In the genomic region with DNA sequence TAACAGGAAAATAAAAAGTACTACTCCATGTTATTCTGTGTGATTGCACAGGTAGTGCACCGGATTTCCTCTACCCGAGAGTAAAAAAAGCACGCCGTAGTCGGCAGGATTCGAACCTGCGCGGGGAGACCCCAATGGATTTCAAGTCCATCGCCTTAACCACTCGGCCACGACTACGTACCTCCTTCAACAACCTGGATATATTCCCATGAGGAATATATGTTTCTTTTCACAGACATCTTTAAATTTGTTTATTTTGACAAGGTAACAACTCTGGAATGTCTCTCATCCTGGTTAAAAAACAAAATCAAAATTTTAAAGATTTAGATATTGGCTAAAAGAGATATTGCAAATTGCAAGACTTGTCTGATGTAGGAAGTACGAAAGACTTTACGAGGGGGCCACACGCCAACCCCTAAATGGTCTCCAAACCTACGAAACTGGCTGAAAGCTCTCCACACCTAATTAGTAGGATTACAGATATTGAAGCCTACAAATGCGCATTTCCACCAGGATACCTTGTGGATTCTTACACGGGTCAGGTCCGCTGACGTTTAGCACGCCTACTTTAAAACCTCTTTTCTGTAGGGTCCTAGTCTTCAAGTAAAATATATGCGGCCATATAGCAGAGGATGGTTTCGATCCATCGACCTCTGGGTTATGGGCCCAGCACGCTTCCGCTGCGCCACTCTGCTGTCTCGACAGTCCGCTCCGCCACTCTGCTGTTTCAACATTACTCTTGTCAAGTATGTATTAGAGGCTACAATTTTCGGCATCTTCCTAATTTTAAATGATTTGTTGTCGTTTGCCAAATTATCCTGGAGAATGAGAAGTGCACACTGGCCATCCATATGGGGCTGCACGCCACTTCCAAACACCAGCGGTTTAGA, we compare ENCODE assay signal across 8 cellular contexts. TPM values are rescaled to one million over a fixed set of nuclear protein-coding genes. Genes with fewer than 3 reads are reported as not detected.
DNase-seq lines count a peak whose midpoint lies in the region; ATAC-seq and TF ChIP-seq lines count a peak whose summit lies in the region.

No MANE protein-coding gene starts in this region.

- CTCF ChIA-PET in activated naive CD4-positive, alpha-beta T cell treated with anti-CD3 and anti-CD28 coated beads for 36 hours (lab: Charles Lee), result no interaction called here

- DNase-seq in AG20443 (ENCODE audit: low spot score) (peak; percentile 39), M059J (ENCODE audit: low read depth) (peak; percentile 96), SK-N-DZ (ENCODE audit: low spot score) (peak; percentile 83), globus pallidus (ENCODE audit: low spot score) (peak; percentile 81), osteocyte (ENCODE audit: extremely low spot score, unreplicated experiment) (peak; percentile 89)
- peak; percentile 95 for DNase-seq in activated naive CD4-positive, alpha-beta T cell treated with anti-CD3 and anti-CD28 coated beads for 36 hours

- H3K27me3 Mint-ChIP-seq in activated naive CD4-positive, alpha-beta T cell treated with anti-CD3 and anti-CD28 coated beads for 36 hours (ENCODE audit: low read depth), result no peaks in the 10 kb centered on the region
- no peaks in the 10 kb centered on the region for H3K27me3 Mint-ChIP-seq in osteocyte (ENCODE audit: unreplicated experiment)

- TF ChIP-seq CTCF in osteocyte (IDR thresholded peaks at IDR 0.05), result no peak

- peaks cover 28% of the 10 kb centered on the region for H3K4me1 Mint-ChIP-seq in activated naive CD4-positive, alpha-beta T cell treated with anti-CD3 and anti-CD28 coated beads for 36 hours (ENCODE audit: low read depth)
- peaks cover 33% of the 10 kb centered on the region for H3K4me1 Mint-ChIP-seq in osteocyte (ENCODE audit: unreplicated experiment)

- H3K27ac ChIP-seq in thymus (ENCODE audit: low read depth), result peak overlapping the region; percentile 79

- no peaks in the 10 kb centered on the region for H3K4me1 ChIP-seq in thymus (ENCODE audit: control insufficient read depth, insufficient read depth, low read length)

- peak overlapping the region; percentile 70 for H3K4me3 ChIP-seq in thymus (ENCODE audit: low read length)

- H3K4me3 Mint-ChIP-seq in activated naive CD4-positive, alpha-beta T cell treated with anti-CD3 and anti-CD28 coated beads for 36 hours, result peak overlapping the region; percentile 81
- peak overlapping the region; percentile 84 for H3K4me3 Mint-ChIP-seq in osteocyte (ENCODE audit: unreplicated experiment)

- 1% methylated on average over 34 of the region's 34 CpGs for WGBS in thymus

- H3K9me3 ChIP-seq in thymus (ENCODE audit: control insufficient read depth), result no peaks in the 10 kb centered on the region

- H3K36me3 ChIP-seq in thymus (ENCODE audit: control insufficient read depth, insufficient read depth), result no peaks in the 10 kb centered on the region

- peak; percentile 39 for ATAC-seq in GM19463 (IDR thresholded peaks at IDR 0.05; ENCODE audit: unreplicated experiment)

- H3K9me3 Mint-ChIP-seq in activated naive CD4-positive, alpha-beta T cell treated with anti-CD3 and anti-CD28 coated beads for 36 hours, result no peaks in the 10 kb centered on the region
- H3K9me3 Mint-ChIP-seq in osteocyte (ENCODE audit: unreplicated experiment), result no peaks in the 10 kb centered on the region

- peak overlapping the region; percentile 83 for H3K27ac Mint-ChIP-seq in activated naive CD4-positive, alpha-beta T cell treated with anti-CD3 and anti-CD28 coated beads for 36 hours
- H3K27ac Mint-ChIP-seq in osteocyte (ENCODE audit: unreplicated experiment), result peak overlapping the region; percentile 84

- no peaks in the 10 kb centered on the region for H3K27me3 ChIP-seq in thymus (ENCODE audit: control insufficient read depth, insufficient read depth)

- intact Hi-C loops in activated naive CD4-positive, alpha-beta T cell treated with anti-CD3 and anti-CD28 coated beads for 36 hours (cut with micrococcal nuclease), result loop anchor here (1.0 to 10.0 kb wide), 7 partner anchors 10 to 842 kb away; a partner anchor contains a TSS

- H3K36me3 Mint-ChIP-seq in activated naive CD4-positive, alpha-beta T cell treated with anti-CD3 and anti-CD28 coated beads for 36 hours (ENCODE audit: low read depth), result peaks cover 2% of the 10 kb centered on the region
- H3K36me3 Mint-ChIP-seq in osteocyte (ENCODE audit: unreplicated experiment), result no peaks in the 10 kb centered on the region

RNA-seq across cellular contexts. Expression of gene BTN3A2, which starts 52.3 kb away (rescaled TPM):
- 55.2 and 56.8 TPM in 2 replicates for total RNA-seq in M059J (2014; rRNA removed; shearing (Covaris generic))
- polyA plus RNA-seq in SK-N-DZ (2014; cell fraction: cytosol; rRNA removed), result 0.13 and 0.29 TPM in 2 replicates
- polyA plus RNA-seq in SK-N-DZ (2014; cell fraction: nucleus; rRNA removed), result 0.18 and 2.4 TPM in 2 replicates
- 10 to 100 TPM; 67.6 to 80.5 TPM for total RNA-seq in activated naive CD4-positive, alpha-beta T cell treated with anti-CD3 and anti-CD28 coated beads for 36 hours
- total RNA-seq in osteocyte, result 17.6 and 22.7 TPM in 2 replicates
- 43.1 TPM for polyA plus RNA-seq in thymus

Comparison
In these comparisons a context has a peak if more than half of its experiments do, and no peak if none do; other contexts are left out.
1. Peak in every context shown above with its lines: DNase-seq, ATAC-seq, H3K4me3 ChIP-seq and H3K27ac ChIP-seq.
2. DNase-seq: peak in every context shown above with its lines; median percentile 96 in M059J; 95 in activated naive CD4-positive, alpha-beta T cell treated with anti-CD3 and anti-CD28 coated beads for 36 hours; 89 in osteocyte; 83 in SK-N-DZ; 81 in globus pallidus; 39 in AG20443.